ENCODE assay signal across 8 cellular contexts in genomic region chr17:64262422-64263260, GRCh38. TPM values are rescaled to one million over a fixed set of nuclear protein-coding genes. Genes with fewer than 3 reads are reported as not detected.
DNase-seq lines count a peak whose midpoint lies in the region; ATAC-seq, FAIRE-seq and TF ChIP-seq lines count a peak whose summit lies in the region.

Gene TEX2 (minus strand): TSS chr17:64263260. CDS start chr17:64214217, 49,043 bp downstream.

- peak within 1 kb of the TSS; percentile 79 for H3K4me3 ChIP-seq in HAP-1
- peak within 1 kb of the TSS; percentile 90 for H3K4me3 ChIP-seq in ectodermal cell (ENCODE audit: insufficient read depth, low read depth, low read length)

- H3K9me3 ChIP-seq in HAP-1: no peaks in the 10 kb centered on the region
- no peaks in the 10 kb centered on the region for H3K9me3 ChIP-seq in ectodermal cell (ENCODE audit: control insufficient read depth, low read length)

- intact Hi-C loops in activated CD8-positive, alpha-beta T cell treated with anti-CD3 and anti-CD28 coated beads for 36 hours (cut with micrococcal nuclease): loop anchor here (5.0 kb wide), 1 partner anchor 115 kb away; no protein-coding TSS in a partner anchor

- no peaks in the 10 kb centered on the region for H3K27me3 Mint-ChIP-seq in activated CD8-positive, alpha-beta T cell treated with anti-CD3 and anti-CD28 coated beads for 36 hours

- no peaks in the 10 kb centered on the region for H3K9me3 Mint-ChIP-seq in activated CD8-positive, alpha-beta T cell treated with anti-CD3 and anti-CD28 coated beads for 36 hours

- H3K36me3 Mint-ChIP-seq in activated CD8-positive, alpha-beta T cell treated with anti-CD3 and anti-CD28 coated beads for 36 hours (ENCODE audit: low read depth): no peaks in the 10 kb centered on the region

- peak within 1 kb of the TSS; percentile 98 for H3K4me3 Mint-ChIP-seq in activated CD8-positive, alpha-beta T cell treated with anti-CD3 and anti-CD28 coated beads for 36 hours

- H3K4me1 ChIP-seq in HAP-1 (peaks cover 40% of the 10 kb centered on the region), ectodermal cell (ENCODE audit: control insufficient read depth, insufficient read depth, low read length) (peaks cover 9% of the 10 kb centered on the region)

- POLR2A ChIA-PET in activated CD8-positive, alpha-beta T cell treated with anti-CD3 and anti-CD28 coated beads for 36 hours (lab: Charles Lee): interaction anchor here (0.6 to 3.4 kb wide), 11 partner anchors 8 to 243 kb away, joined by 3 to 47 read pairs (median 4); no protein-coding TSS in a partner anchor

- ATAC-seq in activated CD8-positive, alpha-beta T cell treated with anti-CD3 and anti-CD28 coated beads for 36 hours: peak; percentile 34

- H3K4me1 Mint-ChIP-seq in activated CD8-positive, alpha-beta T cell treated with anti-CD3 and anti-CD28 coated beads for 36 hours (ENCODE audit: low read depth): peaks cover 33% of the 10 kb centered on the region

- H3K27me3 ChIP-seq in HAP-1 (ENCODE audit: low read depth) (no peaks in the 10 kb centered on the region), ectodermal cell (ENCODE audit: control insufficient read depth, insufficient read depth, low read length, poor library complexity, severe bottlenecking) (peaks cover 36% of the 10 kb centered on the region)

- no peak within 1 kb of the TSS for H3K27ac ChIP-seq in ectodermal cell (ENCODE audit: insufficient read depth, low read depth, low read length, poor library complexity, severe bottlenecking)

- peak; percentile 42 for FAIRE-seq in GM12892 (lab: Jason Lieb, UNC)

- CTCF ChIA-PET in activated CD8-positive, alpha-beta T cell treated with anti-CD3 and anti-CD28 coated beads for 36 hours (lab: Charles Lee): interaction anchor here (1.0 to 1.7 kb wide), 2 partner anchors 17 to 19 kb away, joined by 3 read pairs; no protein-coding TSS in a partner anchor

- 0% methylated on average over 87 of the region's 87 CpGs for WGBS in ectodermal cell, 2 experiments

- H3K27ac Mint-ChIP-seq in activated CD8-positive, alpha-beta T cell treated with anti-CD3 and anti-CD28 coated beads for 36 hours: peak within 1 kb of the TSS; percentile 95

- H3K36me3 ChIP-seq in HAP-1 (replicated peaks) (no peaks in the 10 kb centered on the region), ectodermal cell (ENCODE audit: control insufficient read depth, insufficient read depth, low read length) (no peaks in the 10 kb centered on the region)

- DNase-seq in GM12892 (ENCODE audit: insufficient read length) (peak; percentile 53), HAP-1 (ENCODE audit: low spot score in 2 of 2) (peak in 1 of 2 experiments; percentile 62), NAMALWA (ENCODE audit: low spot score) (peak; percentile 71), mesenteric fat pad (ENCODE audit: low spot score) (no peak), NCI-H446 (lab: John Stamatoyannopoulos, UW) (no peak)
- DNase-seq in activated CD8-positive, alpha-beta T cell treated with anti-CD3 and anti-CD28 coated beads for 36 hours: peak; percentile 77
- peak; percentile 20 to 41 for DNase-seq in stimulated activated CD8-positive, alpha-beta memory T cell treated with anti-CD3 and anti-CD28 coated beads, Interleukin-2, amount 100 ng/mL, for 1 hour (ENCODE audit: low read depth in 2 of 2)

- no peak for TF ChIP-seq CTCF in activated CD8-positive, alpha-beta T cell treated with anti-CD3 and anti-CD28 coated beads for 36 hours (IDR thresholded peaks at IDR 0.05)

- in situ Hi-C loops in HAP-1 (cut with MboI; ENCODE audit: low sequenced_read_pairs): loop anchor here (10.0 kb wide), 1 partner anchor 118 kb away; no protein-coding TSS in a partner anchor

- TF ChIP-seq POLR2A in GM12892 (IDR thresholded peaks at IDR 0.05; ENCODE audit: low read depth, low read length): peak; percentile 55; the same call in 1 of the 2 replicates

RNA-seq across cellular contexts. Expression of gene TEX2, which starts in this region (rescaled TPM):
- polyA plus RNA-seq in GM12892 (2012; ENCODE audit: missing spikeins): 6.3 TPM
- 10 to 100 TPM; 14.0 to 14.5 TPM for total RNA-seq in activated CD8-positive, alpha-beta T cell treated with anti-CD3 and anti-CD28 coated beads for 36 hours
- 13.8 TPM for polyA plus RNA-seq in ectodermal cell (2013, experiment 1 of 4)
- 13.5 TPM for polyA plus RNA-seq in ectodermal cell (2013, experiment 2 of 4)
- 10.2 TPM for polyA plus RNA-seq in ectodermal cell (2013, experiment 3 of 4)
- polyA plus RNA-seq in ectodermal cell (2013, experiment 4 of 4): 11.4 TPM
- total RNA-seq in mesenteric fat pad: 77.0 TPM

Comparison
In these comparisons a context has a peak if more than half of its experiments do, and no peak if none do; other contexts are left out.
1. DNase-seq: peak in GM12892 (single experiment), NAMALWA (single experiment), activated CD8-positive, alpha-beta T cell treated with anti-CD3 and anti-CD28 coated beads for 36 hours (single experiment) and stimulated activated CD8-positive, alpha-beta memory T cell treated with anti-CD3 and anti-CD28 coated beads, Interleukin-2, amount 100 ng/mL, for 1 hour (2 of 2); none in mesenteric fat pad (single experiment) and NCI-H446 (0 of 2).